ENCODE assay signal across 8 cellular contexts in the genomic region with DNA sequence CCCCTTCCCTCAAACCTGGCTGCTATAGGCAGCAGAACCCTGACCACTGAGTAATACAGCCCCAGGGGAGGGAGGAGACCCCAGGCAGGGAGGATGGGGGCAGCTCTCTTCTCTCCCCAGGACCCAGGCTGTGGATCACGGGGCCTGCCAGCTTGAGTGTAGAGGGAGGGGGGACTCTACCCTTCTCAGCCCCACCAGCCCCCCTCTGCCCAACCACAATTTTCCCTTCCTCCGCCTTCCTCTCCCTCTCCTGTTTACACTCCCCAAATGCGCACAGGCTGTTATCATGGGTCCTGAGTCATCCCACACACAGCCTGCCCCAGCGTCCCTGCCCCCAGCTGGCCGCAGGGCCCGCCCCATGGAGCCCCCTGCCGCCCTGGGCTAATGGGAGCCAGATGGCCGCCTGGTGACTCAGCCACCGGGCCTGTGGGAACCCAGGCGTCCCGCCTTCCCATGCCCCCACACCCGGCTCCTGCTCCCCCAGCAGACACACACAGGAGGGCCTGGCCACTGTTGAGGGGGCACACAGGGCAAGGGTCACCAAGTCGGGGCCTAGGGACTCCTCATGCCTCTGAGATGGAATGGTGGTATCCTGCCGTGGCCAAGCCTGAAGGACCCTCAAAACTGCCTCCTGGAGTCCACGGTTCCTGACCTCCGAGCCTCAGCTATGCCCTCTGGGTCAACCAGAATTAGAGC. TPM values are rescaled to one million over a fixed set of nuclear protein-coding genes. Genes with fewer than 3 reads are reported as not detected.
DNase-seq lines count a peak whose midpoint lies in the region; ATAC-seq, FAIRE-seq and TF ChIP-seq lines count a peak whose summit lies in the region.

No MANE protein-coding gene starts in this region.

- peaks cover 13% of the 10 kb centered on the region for H3K79me2 ChIP-seq in GM23248 (ENCODE audit: insufficient read depth)
- peaks cover 9% of the 10 kb centered on the region for H3K79me2 ChIP-seq in endothelial cell of umbilical vein (ENCODE audit: control insufficient read depth, insufficient read depth, low read length)

- dilution Hi-C loops in endothelial cell of umbilical vein (cut with MboI; ENCODE audit: extremely low pct_ligation_motif_present, low sequenced_read_pairs) = no loop called here

- intact Hi-C loops in endothelial cell of umbilical vein (cut with micrococcal nuclease) = loop anchor here (1.0 to 5.0 kb wide), 5 partner anchors 28 to 249 kb away; partner anchors contain the start of genes BCKDHA and EXOSC5

- H3K36me3 Mint-ChIP-seq in naive B cell = no peaks in the 10 kb centered on the region

- H3K4me3 Mint-ChIP-seq in naive B cell = peak overlapping the region in 2 of 8 donors; percentile 1 to 41

- H3K4me1 ChIP-seq in GM23248 (ENCODE audit: insufficient read depth) (peaks cover 54% of the 10 kb centered on the region), SJSA1 (replicated peaks) (peaks cover 81% of the 10 kb centered on the region), endothelial cell of umbilical vein (ENCODE audit: control insufficient read depth, extremely low read depth, insufficient read depth, low read length) (peaks cover 64% of the 10 kb centered on the region)

- 0 out of 2 replicates have a peak, but pooled peaks cover 3% of the 10 kb centered on the region for H3K36me3 ChIP-seq in GM23248 (ENCODE audit: low read depth)
- H3K36me3 ChIP-seq in SJSA1 = peaks cover 73% of the 10 kb centered on the region
- H3K36me3 ChIP-seq in endothelial cell of umbilical vein (ENCODE audit: control insufficient read depth in 2 of 2, extremely low read depth in 1 of 2, insufficient read depth in 2 of 2, low read length in 2 of 2) = peaks cover 0 to 28% of the 10 kb centered on the region in 2 experiments

- peaks cover 53 to 67% (median 63%) of the 10 kb centered on the region in 3 donors for H3K4me1 Mint-ChIP-seq in naive B cell

- in situ Hi-C loops in GM23248 (cut with MboI) = no loop called here

- no peak for TF ChIP-seq POLR2A in endothelial cell of umbilical vein (IDR thresholded peaks at IDR 0.05; ENCODE audit: low read depth, low read length)

- H3K4me2 ChIP-seq in GM23248 (ENCODE audit: unreplicated experiment) (peak overlapping the region; percentile 88), endothelial cell of umbilical vein (ENCODE audit: insufficient read depth, low read length) (peak overlapping the region; percentile 29)

- peak overlapping the region; percentile 11 to 99 (median 98) for H3K27ac Mint-ChIP-seq in naive B cell

- BruUV-seq in endothelial cell of umbilical vein (replicated peaks; lab: Mats Ljungman, UMichigan) = no TSS peak

- CTCF ChIA-PET in endothelial cell of umbilical vein (lab: Charles Lee) = interaction anchor here (0.7 to 3.9 kb wide), 6 partner anchors 16 to 240 kb away, joined by 3 to 40 read pairs (median 4); partner anchors contain the start of genes B9D2 and TGFB1

- DNase-seq in GM23248 (peak; percentile 96), SJSA1 (ENCODE audit: low read depth in 1 of 2, low spot score in 2 of 2) (peak; percentile 96 to 97), endothelial cell of umbilical vein (ENCODE audit: low read depth, low spot score) (peak; percentile 98), naive B cell (no peak), NCI-H1930 (lab: John Stamatoyannopoulos, UW) (no peak), superior temporal gyrus (ENCODE audit: extremely low spot score) (no peak), DMS53 treated with DMSO at 0.1 percent for 48 hours (lab: John Stamatoyannopoulos, UW; ENCODE audit: unreplicated experiment) (no peak)

- FAIRE-seq in endothelial cell of umbilical vein (lab: Jason Lieb, UNC) = peak; percentile 86

- H3F3A ChIP-seq in GM23248 (ENCODE audit: insufficient read depth) = peaks cover 58% of the 10 kb centered on the region

- no peaks in the 10 kb centered on the region for H3K9me3 ChIP-seq in GM23248 (ENCODE audit: low read depth)
- no peaks in the 10 kb centered on the region for H3K9me3 ChIP-seq in SJSA1 (replicated peaks)
- no peaks in the 10 kb centered on the region for H3K9me3 ChIP-seq in endothelial cell of umbilical vein (replicated peaks; ENCODE audit: control insufficient read depth, insufficient read depth, low read length)

- no peak for TF ChIP-seq CTCF in endothelial cell of umbilical vein (IDR thresholded peaks at IDR 0.05; ENCODE audit: extremely low read depth in 1 of 2, insufficient read depth in 1 of 2, low read depth in 1 of 2, low read length in 2 of 2)

- no peaks in the 10 kb centered on the region for H4K20me1 ChIP-seq in GM23248 (ENCODE audit: insufficient read depth)
- H4K20me1 ChIP-seq in endothelial cell of umbilical vein (replicated peaks; ENCODE audit: control insufficient read depth, extremely low read depth, insufficient read depth, low read length) = no peaks in the 10 kb centered on the region

- H3K4me3 ChIP-seq in GM23248 (peak overlapping the region; percentile 40), SJSA1 (no peak overlapping the region), endothelial cell of umbilical vein (replicated peaks in 1 of 3; ENCODE audit: insufficient read depth in 1 of 3, low read depth in 1 of 3, low read length in 3 of 3) (no peak overlapping the region)

- H3K9ac ChIP-seq in GM23248 = peak overlapping the region; percentile 92
- H3K9ac ChIP-seq in endothelial cell of umbilical vein (replicated peaks; ENCODE audit: extremely low read depth, insufficient read depth, low read length) = peak overlapping the region; percentile 93

- H3K9me1 ChIP-seq in endothelial cell of umbilical vein (replicated peaks; ENCODE audit: control insufficient read depth, extremely low read depth, insufficient read depth, low read length) = no peaks in the 10 kb centered on the region

- H3K27ac ChIP-seq in GM23248 (peak overlapping the region; percentile 100), SJSA1 (peak overlapping the region; percentile 93), endothelial cell of umbilical vein (ENCODE audit: insufficient read depth, low read depth, low read length) (peak overlapping the region; percentile 100)

- POLR2A ChIA-PET in endothelial cell of umbilical vein (lab: Charles Lee) = interaction anchor here (0.5 kb wide), 1 partner anchor 133 kb away, joined by 3 read pairs; no protein-coding TSS in a partner anchor

- ATAC-seq in naive B cell (ENCODE audit: low read depth in 2 of 2) (no peak), GM21390 (IDR thresholded peaks at IDR 0.05; ENCODE audit: unreplicated experiment) (no peak)

- H3K27me3 Mint-ChIP-seq in naive B cell = no peaks in the 10 kb centered on the region

- WGBS in GM23248 (ENCODE audit: low coverage in 1 of 2, low lambda C conversion rate in 2 of 2, missing lambda C conversion rate in 2 of 2), 2 experiments = 8 to 16% methylated on average over 5 to 15 of the region's 16 CpGs

- H3K9me2 ChIP-seq in GM23248 (ENCODE audit: insufficient read depth) = no peaks in the 10 kb centered on the region

- no peak overlapping the region for H2AFZ ChIP-seq in GM23248
- H2AFZ ChIP-seq in endothelial cell of umbilical vein (ENCODE audit: low read depth, low read length) = no peak overlapping the region

- H3K27me3 ChIP-seq in GM23248 (replicated peaks; ENCODE audit: insufficient read depth) (no peaks in the 10 kb centered on the region), SJSA1 (replicated peaks) (no peaks in the 10 kb centered on the region), endothelial cell of umbilical vein (ENCODE audit: control insufficient read depth in 2 of 2, insufficient read depth in 2 of 2, low read length in 2 of 2) (no peaks in the 10 kb centered on the region)

- H3K9me3 Mint-ChIP-seq in naive B cell = no peaks in the 10 kb centered on the region

RNA-seq across cellular contexts. Expression of gene CCDC97, which starts 13.6 kb away (rescaled TPM):
- total RNA-seq in GM23248 (2014; rRNA removed; shearing (Covaris generic)) = 5.2 and 5.9 TPM in 2 replicates
- 11.4 and 12.3 TPM in 2 replicates for polyA plus RNA-seq in GM23248 (2016; fragmentation: Nextera tagmentation; extraction: Ambion mirVana)
- 6.0 and 10.7 TPM in 2 replicates for total RNA-seq in SJSA1 (2014; rRNA removed; shearing (Covaris generic))
- 24.2 and 27.2 TPM in 2 replicates for total RNA-seq in endothelial cell of umbilical vein
- polyA plus RNA-seq in endothelial cell of umbilical vein = 19.7 and 20.7 TPM in 2 replicates
- 11.1 and 12.9 TPM in 2 replicates for polyA plus RNA-seq in endothelial cell of umbilical vein (2011; cell fraction: cytosol; rRNA removed)
- polyA plus RNA-seq in endothelial cell of umbilical vein (2011; cell fraction: nucleus; rRNA removed) = 13.2 TPM in 2 replicates
- polyA plus RNA-seq in endothelial cell of umbilical vein (2012) = 16.7 and 18.4 TPM in 2 replicates
- 16.3 and 20.4 TPM in 2 replicates for polyA minus RNA-seq in endothelial cell of umbilical vein
- 7.8 TPM for polyA minus RNA-seq in endothelial cell of umbilical vein (2011; cell fraction: cytosol; rRNA and poly(A)+ RNA removed)
- polyA minus RNA-seq in endothelial cell of umbilical vein (2011; cell fraction: nucleus; rRNA and poly(A)+ RNA removed) = 13.1 and 19.1 TPM in 2 replicates
- 10 to 100 TPM; 19.8 to 37.2 (median 31.7) TPM for polyA plus RNA-seq in naive B cell (ENCODE audit: low read depth in 6 of 6)

RNA-seq across cellular contexts. Expression of gene TGFB1, which starts 30.1 kb away (rescaled TPM):
- 21.4 and 23.5 TPM in 2 replicates for total RNA-seq in GM23248 (2014; rRNA removed; shearing (Covaris generic))
- polyA plus RNA-seq in GM23248 (2016; fragmentation: Nextera tagmentation; extraction: Ambion mirVana) (12.4 and 13.9 TPM in 2 replicates), endothelial cell of umbilical vein (57.7 and 64.4 TPM in 2 replicates), naive B cell (ENCODE audit: low read depth in 6 of 6) (10 to 100 TPM; 20.1 to 61.9 (median 35.4) TPM)
- total RNA-seq in SJSA1 (2014; rRNA removed; shearing (Covaris generic)) = 16.4 and 17.4 TPM in 2 replicates
- total RNA-seq in endothelial cell of umbilical vein = 250 and 294 TPM in 2 replicates
- polyA plus RNA-seq in endothelial cell of umbilical vein (2011; cell fraction: cytosol; rRNA removed) = 45.5 and 55.4 TPM in 2 replicates
- 60.3 and 98.2 TPM in 2 replicates for polyA plus RNA-seq in endothelial cell of umbilical vein (2011; cell fraction: nucleus; rRNA removed)
- 156 and 226 TPM in 2 replicates for polyA plus RNA-seq in endothelial cell of umbilical vein (2012)
- polyA minus RNA-seq in endothelial cell of umbilical vein = 39.1 and 71.3 TPM in 2 replicates
- 4.2 TPM for polyA minus RNA-seq in endothelial cell of umbilical vein (2011; cell fraction: cytosol; rRNA and poly(A)+ RNA removed)
- polyA minus RNA-seq in endothelial cell of umbilical vein (2011; cell fraction: nucleus; rRNA and poly(A)+ RNA removed) = 35.5 and 47.3 TPM in 2 replicates

RNA-seq across cellular contexts. Expression of gene B9D2, which starts 40.4 kb away (rescaled TPM):
- total RNA-seq in GM23248 (2014; rRNA removed; shearing (Covaris generic)) = 8.1 and 9.6 TPM in 2 replicates
- 13.2 and 13.8 TPM in 2 replicates for polyA plus RNA-seq in GM23248 (2016; fragmentation: Nextera tagmentation; extraction: Ambion mirVana)
- total RNA-seq in SJSA1 (2014; rRNA removed; shearing (Covaris generic)) = 3.3 and 10.7 TPM in 2 replicates
- 12.2 and 13.6 TPM in 2 replicates for total RNA-seq in endothelial cell of umbilical vein
- 23.9 and 28.4 TPM in 2 replicates for polyA plus RNA-seq in endothelial cell of umbilical vein
- 14.7 and 16.7 TPM in 2 replicates for polyA plus RNA-seq in endothelial cell of umbilical vein (2011; cell fraction: cytosol; rRNA removed)
- polyA plus RNA-seq in endothelial cell of umbilical vein (2011; cell fraction: nucleus; rRNA removed) = 8.2 and 9.1 TPM in 2 replicates
- 8.9 and 13.5 TPM in 2 replicates for polyA plus RNA-seq in endothelial cell of umbilical vein (2012)
- 3.0 and 3.8 TPM in 2 replicates for polyA minus RNA-seq in endothelial cell of umbilical vein
- 2.3 TPM for polyA minus RNA-seq in endothelial cell of umbilical vein (2011; cell fraction: cytosol; rRNA and poly(A)+ RNA removed)
- polyA minus RNA-seq in endothelial cell of umbilical vein (2011; cell fraction: nucleus; rRNA and poly(A)+ RNA removed) = 2.4 and 2.6 TPM in 2 replicates
- 10 to 100 TPM in 5 of 6 donors, 1 to 10 TPM in 1; 3.2 to 17.3 (median 14.3) TPM for polyA plus RNA-seq in naive B cell (ENCODE audit: low read depth in 6 of 6)

RNA-seq across cellular contexts. Expression of gene TMEM91, which starts 52.8 kb away (rescaled TPM):
- total RNA-seq in GM23248 (2014; rRNA removed; shearing (Covaris generic)) = 3.9 and 5.3 TPM in 2 replicates
- polyA plus RNA-seq in GM23248 (2016; fragmentation: Nextera tagmentation; extraction: Ambion mirVana) (6.6 and 7.8 TPM in 2 replicates), endothelial cell of umbilical vein (9.0 and 12.0 TPM in 2 replicates), naive B cell (ENCODE audit: low read depth in 6 of 6) (1 to 10 TPM in 5 of 6 donors, not detected in 1; 1.7 to 3.5 (median 2.2) TPM)
- 0.44 and 2.5 TPM in 2 replicates for total RNA-seq in SJSA1 (2014; rRNA removed; shearing (Covaris generic))
- 13.2 and 15.8 TPM in 2 replicates for total RNA-seq in endothelial cell of umbilical vein
- 6.5 and 6.9 TPM in 2 replicates for polyA plus RNA-seq in endothelial cell of umbilical vein (2011; cell fraction: cytosol; rRNA removed)
- polyA plus RNA-seq in endothelial cell of umbilical vein (2011; cell fraction: nucleus; rRNA removed) = 23.0 and 25.8 TPM in 2 replicates
- polyA plus RNA-seq in endothelial cell of umbilical vein (2012) = 9.3 and 18.2 TPM in 2 replicates
- polyA minus RNA-seq in endothelial cell of umbilical vein = 5.6 and 11.3 TPM in 2 replicates
- polyA minus RNA-seq in endothelial cell of umbilical vein (2011; cell fraction: cytosol; rRNA and poly(A)+ RNA removed) = not detected
- polyA minus RNA-seq in endothelial cell of umbilical vein (2011; cell fraction: nucleus; rRNA and poly(A)+ RNA removed) = 10.9 and 15.4 TPM in 2 replicates

RNA-seq across cellular contexts. Expression of gene HNRNPUL1, which starts 59.4 kb away (rescaled TPM):
- total RNA-seq in GM23248 (2014; rRNA removed; shearing (Covaris generic)) = 107 and 111 TPM in 2 replicates
- polyA plus RNA-seq in GM23248 (2016; fragmentation: Nextera tagmentation; extraction: Ambion mirVana) (105 and 112 TPM in 2 replicates), endothelial cell of umbilical vein (80.5 and 83.2 TPM in 2 replicates), naive B cell (ENCODE audit: low read depth in 6 of 6) (10 to 100 TPM; 26.2 to 85.3 (median 54.4) TPM)
- 147 and 162 TPM in 2 replicates for total RNA-seq in SJSA1 (2014; rRNA removed; shearing (Covaris generic))
- total RNA-seq in endothelial cell of umbilical vein = 261 TPM in 2 replicates
- polyA plus RNA-seq in endothelial cell of umbilical vein (2011; cell fraction: cytosol; rRNA removed) = 57.0 and 68.8 TPM in 2 replicates
- 81.0 and 83.8 TPM in 2 replicates for polyA plus RNA-seq in endothelial cell of umbilical vein (2011; cell fraction: nucleus; rRNA removed)
- polyA plus RNA-seq in endothelial cell of umbilical vein (2012) = 144 and 151 TPM in 2 replicates
- 83.4 and 89.8 TPM in 2 replicates for polyA minus RNA-seq in endothelial cell of umbilical vein
- polyA minus RNA-seq in endothelial cell of umbilical vein (2011; cell fraction: cytosol; rRNA and poly(A)+ RNA removed) = 23.2 TPM
- 80.5 and 86.2 TPM in 2 replicates for polyA minus RNA-seq in endothelial cell of umbilical vein (2011; cell fraction: nucleus; rRNA and poly(A)+ RNA removed)

Comparison
In these comparisons a context has a peak if more than half of its experiments do, and no peak if none do; other contexts are left out.
1. DNase-seq: peak in GM23248 (single experiment), SJSA1 (2 of 2) and endothelial cell of umbilical vein (single experiment); none in naive B cell (single experiment), NCI-H1930 (0 of 2), superior temporal gyrus (single experiment) and DMS53 treated with DMSO at 0.1 percent for 48 hours (single experiment).
2. RNA of gene TGFB1, which starts 30.1 kb away (total RNA-seq): 250 to 294 TPM in endothelial cell of umbilical vein; 21.4 to 23.5 TPM in GM23248 and 16.4 to 17.4 TPM in SJSA1; every median in the first group is over 10 times any median in the second.
3. Peak in every context shown above with its lines, with median percentiles within 50 percentile points of each other: H3K27ac ChIP-seq.